In the genomic region with DNA sequence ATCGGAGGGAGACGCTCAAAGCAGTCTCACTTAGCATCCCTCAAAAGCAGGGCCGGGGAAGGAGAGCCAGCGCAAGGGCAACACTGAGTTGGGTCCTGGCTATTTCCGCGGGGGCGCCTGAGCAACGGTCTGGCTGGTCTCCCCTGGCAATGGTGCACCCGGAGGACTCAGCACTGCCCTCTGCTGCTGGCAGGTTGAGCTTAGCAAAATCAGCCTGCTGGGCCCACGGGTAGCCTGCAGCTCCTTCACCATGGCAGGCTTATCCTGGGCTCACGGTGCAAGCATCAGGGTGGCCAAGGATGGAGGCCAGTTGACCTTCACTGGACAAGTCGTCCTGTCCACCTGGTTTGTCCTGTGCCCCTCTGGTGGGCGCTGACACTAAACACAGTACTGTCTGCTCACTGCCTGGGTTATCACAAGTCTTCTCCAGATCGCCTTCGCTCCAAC, we compare ENCODE assay signal across 8 cellular contexts. TPM values are rescaled to one million over a fixed set of nuclear protein-coding genes. Genes with fewer than 3 reads are reported as not detected.
DNase-seq lines count a peak whose midpoint lies in the region; TF ChIP-seq lines count a peak whose summit lies in the region.

No MANE protein-coding gene starts in this region.

- H3K9me3 ChIP-seq in BLaER1 treated with 17β-estradiol and CSF1 and Interleukin-3, amounts not matched to agents 10 nM and 100 nM (replicated peaks in 1 of 11) = no peaks in the 10 kb centered on the region

- H3K4me1 ChIP-seq in BLaER1 treated with 17β-estradiol and CSF1 and Interleukin-3, amounts not matched to agents 10 nM and 100 nM = peaks cover 0 to 9% (median 0%) of the 10 kb centered on the region in 10 experiments; a peak in 3 of 20 replicates

- H4K20me1 ChIP-seq in BLaER1 treated with 17β-estradiol and CSF1 and Interleukin-3, amounts not matched to agents 10 nM and 100 nM = no peaks in the 10 kb centered on the region; a peak in 1 of 22 replicates

- H3K36me3 ChIP-seq in BLaER1 treated with 17β-estradiol and CSF1 and Interleukin-3, amounts not matched to agents 10 nM and 100 nM = no peaks in the 10 kb centered on the region

- no peak overlapping the region for H3K9ac ChIP-seq in BLaER1 treated with 17β-estradiol and CSF1 and Interleukin-3, amounts not matched to agents 10 nM and 100 nM

- no peaks in the 10 kb centered on the region for H3K27me3 ChIP-seq in BLaER1 treated with 17β-estradiol and CSF1 and Interleukin-3, amounts not matched to agents 10 nM and 100 nM

- H3K4me3 ChIP-seq in BLaER1 treated with 17β-estradiol and CSF1 and Interleukin-3, amounts not matched to agents 10 nM and 100 nM = no peak overlapping the region

- POLR2A ChIA-PET in HEK293T (lab: Yijun Ruan, JAX) = interaction anchor here (0.8 to 7.2 kb wide), 9 partner anchors 9 to 476 kb away, joined by 3 to 46 read pairs (median 4); a partner anchor contains a TSS

- H3K27ac ChIP-seq in BLaER1 treated with 17β-estradiol and CSF1 and Interleukin-3, amounts not matched to agents 10 nM and 100 nM = no peak overlapping the region

- CTCF ChIA-PET in HEK293T (lab: Yijun Ruan, JAX) = interaction anchor here (0.6 to 3.4 kb wide), 26 partner anchors 9 to 399 kb away, joined by 3 to 28 read pairs (median 4); a partner anchor contains a TSS

- H3K4me2 ChIP-seq in BLaER1 treated with 17β-estradiol and CSF1 and Interleukin-3, amounts not matched to agents 10 nM and 100 nM = peak overlapping the region in 9 of 11 experiments; percentile 18 to 70 (median 27); a peak in 11 of 22 replicates

- DNase-seq in HEK293T (ENCODE audit: extremely low spot score) = peak; percentile 85
- DNase-seq in SHP77 (lab: John Stamatoyannopoulos, UW) = peak; percentile 87 to 91
- peak; percentile 41 for DNase-seq in activated gamma-delta T cell treated with anti-CD3 and anti-CD28 coated beads, Interleukin-2, amount 50 U/mL, for 16 hours (ENCODE audit: low read depth)
- peak; percentile 43 for DNase-seq in globus pallidus (ENCODE audit: low spot score)
- DNase-seq in pons (ENCODE audit: low spot score) = peak; percentile 17
- peak; percentile 59 for DNase-seq in ureter (ENCODE audit: low spot score)
- DNase-seq in NCI-H2107 treated with DMSO at 0.1 percent for 48 hours (lab: John Stamatoyannopoulos, UW; ENCODE audit: unreplicated experiment) = no peak

TF ChIP-seq in HEK293T, 16 proteins besides CTCF, POLR2A, EP300 and RAD21:
- TF ChIP-seq HDGF (IDR thresholded peaks at IDR 0.05; ENCODE audit: borderline replicate concordance) = no peak
- no peak for TF ChIP-seq BHLHE40 (IDR thresholded peaks at IDR 0.05; ENCODE audit: borderline replicate concordance)
- TF ChIP-seq NFRKB (IDR thresholded peaks at IDR 0.05) = no peak
- no peak for TF ChIP-seq L3MBTL2 (conservative IDR thresholded peaks at IDR 0.05)
- no peak; the same call in 1 of the 2 replicates for TF ChIP-seq FOXM1 (IDR thresholded peaks at IDR 0.05; ENCODE audit: borderline replicate concordance)
- no peak for TF ChIP-seq TARDBP (IDR thresholded peaks at IDR 0.05)
- TF ChIP-seq, protein P1, sequence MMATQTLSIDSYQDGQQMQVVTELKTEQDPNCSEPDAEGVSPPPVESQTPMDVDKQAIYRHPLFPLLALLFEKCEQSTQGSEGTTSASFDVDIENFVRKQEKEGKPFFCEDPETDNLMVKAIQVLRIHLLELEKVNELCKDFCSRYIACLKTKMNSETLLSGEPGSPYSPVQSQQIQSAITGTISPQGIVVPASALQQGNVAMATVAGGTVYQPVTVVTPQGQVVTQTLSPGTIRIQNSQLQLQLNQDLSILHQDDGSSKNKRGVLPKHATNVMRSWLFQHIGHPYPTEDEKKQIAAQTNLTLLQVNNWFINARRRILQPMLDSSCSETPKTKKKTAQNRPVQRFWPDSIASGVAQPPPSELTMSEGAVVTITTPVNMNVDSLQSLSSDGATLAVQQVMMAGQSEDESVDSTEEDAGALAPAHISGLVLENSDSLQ (IDR thresholded peaks at IDR 0.05) = no peak
- no peak for TF ChIP-seq CTBP1 (IDR thresholded peaks at IDR 0.05; ENCODE audit: borderline replicate concordance)
- TF ChIP-seq SUZ12 (IDR thresholded peaks at IDR 0.05) = no peak
- TF ChIP-seq ELF4 (IDR thresholded peaks at IDR 0.05) = no peak
- TF ChIP-seq ZNF384 (IDR thresholded peaks at IDR 0.05) = no peak
- TF ChIP-seq SP1 (IDR thresholded peaks at IDR 0.05) = no peak

RNA-seq across cellular contexts. Expression of a gene that starts 14.4 kb away (rescaled TPM):
- total RNA-seq in ureter = 1.2 TPM

RNA-seq across cellular contexts. Expression of a gene that starts 46.2 kb away (rescaled TPM):
- not detected for total RNA-seq in ureter
